38 cellular contexts compared by ENCODE assay signal in the genomic region with DNA sequence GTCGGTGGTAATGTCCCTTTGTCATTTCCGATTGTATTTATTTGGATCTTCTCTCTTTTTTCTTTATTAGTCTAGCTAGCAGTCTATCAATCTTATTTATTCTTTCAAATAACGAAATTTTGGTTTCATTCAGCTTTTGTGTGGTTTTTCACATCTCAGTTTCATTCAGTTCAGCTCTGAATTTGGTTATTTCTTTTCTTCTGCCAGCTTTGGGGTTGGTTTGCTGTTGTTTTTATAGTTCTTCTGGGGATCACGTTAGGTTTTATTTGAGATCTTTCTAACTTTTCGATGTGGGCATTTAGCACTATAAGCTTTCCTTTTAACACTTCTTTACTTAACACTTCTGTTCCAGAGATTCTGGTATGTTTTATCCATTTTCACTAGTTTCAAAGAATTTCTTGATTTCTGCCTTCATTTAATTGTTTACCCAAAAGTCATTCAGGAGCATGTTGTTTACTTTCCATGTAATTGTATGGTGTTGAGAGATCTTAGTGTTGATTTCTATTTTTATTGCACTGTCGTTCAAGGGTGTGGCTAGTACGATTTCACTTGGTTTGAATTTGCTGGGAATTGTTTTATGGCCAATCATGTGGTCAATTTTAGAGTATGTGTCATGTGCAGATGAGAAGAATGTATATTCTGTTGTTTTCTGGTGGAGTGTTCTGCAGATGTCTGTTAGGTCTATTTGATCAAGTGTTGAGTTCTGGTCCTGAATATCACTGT. TPM values are rescaled to one million over a fixed set of nuclear protein-coding genes. Genes with fewer than 3 reads are reported as not detected.
"Had no signal": no experiment of that assay in that cellular context is flagged by ENCODE, and none has a peak within 500 bp of the region (broad histone marks: within the 10 kb centered on the region; RNA-seq: fewer than 3 reads in every experiment).

No MANE protein-coding gene starts in this region.

- ATAC-seq: activated CD8-positive, alpha-beta memory T cell treated with anti-CD3 and anti-CD28 coated beads, Interleukin-2, amount 10 ng/mL, durations not matched to agents 7 days and 5 days; activated naive CD8-positive, alpha-beta T cell treated with anti-CD3 and anti-CD28 coated beads, Interleukin-2, amount 50 U/mL, for 24 hours; Right ventricle myocardium inferior; SK-N-SH treated with all-trans-retinoic acid at 6 μM for 48 hours had no signal

- H3K4me2 ChIP-seq: PC-9 had no signal

- H2AFZ ChIP-seq: PC-9 had no signal

- DNase-seq: activated B cell treated with CpG ODN at 0.5 μM for 24 hours; activated CD4-positive, alpha-beta memory T cell treated with anti-CD3 and anti-CD28 coated beads, Interleukin-2, amount 10 ng/mL, durations not matched to agents 7 days and 5 days; activated CD4-positive, alpha-beta T cell treated with anti-CD3 and anti-CD28 coated beads for 4 hours; activated CD4-positive, CD25-positive, alpha-beta regulatory T cell treated with anti-CD3 and anti-CD28 coated beads, Interleukin-2, amount 50 U/mL, for 72 hours; activated CD8-positive, alpha-beta memory T cell treated with anti-CD3 and anti-CD28 coated beads for 24 hours; activated CD8-positive, alpha-beta memory T cell treated with anti-CD3 and anti-CD28 coated beads, Interleukin-2, amount 10 ng/mL, durations not matched to agents 7 days and 5 days; activated CD8-positive, alpha-beta memory T cell treated with anti-CD3 and anti-CD28 coated beads, Interleukin-2, amount 50 U/mL, for 48 hours; activated effector memory CD4-positive, alpha-beta T cell treated with Interleukin-2 at 50 U/mL for 16 hours; activated naive CD4-positive, alpha-beta T cell treated with anti-CD3 and anti-CD28 coated beads, Interleukin-2, amount 10 ng/mL, durations not matched to agents 7 days and 5 days; activated naive CD8-positive, alpha-beta T cell treated with anti-CD3 and anti-CD28 coated beads, Interleukin-2, amount 50 U/mL, for 24 hours; activated T-cell treated with anti-CD3 and anti-CD28 coated beads, Interleukin-2, amount 50 U/mL, for 48 hours; anterior cingulate cortex; caudate nucleus; cerebellar nuclear complex; NCI-H1092; NCI-H146; NCI-H187; NCI-H2029 treated with DMSO at 0.1 percent for 48 hours; NCI-H2107; NCI-H2171; NCI-H510A; NCI-H526 treated with DMSO at 0.1 percent for 48 hours; NK-92 treated with Interleukin-12 subunit alpha and Interleukin-12 subunit beta, amount 100 ng/mL, for 24 hours; PC-9; SIG-M5; T-helper 1 cell; T-helper 9 cell had no signal

- FAIRE-seq: bronchial epithelial cell, RCC 7860 had no signal

- H3K27ac ChIP-seq: PC-9, RWPE1, VCaP had no signal

- H3K9me3 Mint-ChIP-seq: activated CD4-positive, alpha-beta memory T cell treated with anti-CD3 and anti-CD28 coated beads, Interleukin-2, amount 10 ng/mL, durations not matched to agents 7 days and 5 days; activated naive CD4-positive, alpha-beta T cell treated with anti-CD3 and anti-CD28 coated beads, Interleukin-2, amount 10 ng/mL, durations not matched to agents 7 days and 5 days; activated naive CD8-positive, alpha-beta T cell treated with anti-CD3 and anti-CD28 coated beads, Interleukin-2, amount 50 U/mL, for 24 hours had no signal

- H3K4me3 Mint-ChIP-seq: activated B cell treated with CpG ODN at 0.5 μM for 24 hours; activated CD4-positive, alpha-beta memory T cell treated with anti-CD3 and anti-CD28 coated beads, Interleukin-2, amount 10 ng/mL, durations not matched to agents 7 days and 5 days; activated CD8-positive, alpha-beta memory T cell treated with anti-CD3 and anti-CD28 coated beads, Interleukin-2, amount 10 ng/mL, durations not matched to agents 7 days and 5 days; activated naive CD4-positive, alpha-beta T cell treated with anti-CD3 and anti-CD28 coated beads, Interleukin-2, amount 10 ng/mL, durations not matched to agents 7 days and 5 days; activated naive CD8-positive, alpha-beta T cell; activated naive CD8-positive, alpha-beta T cell treated with anti-CD3 and anti-CD28 coated beads, Interleukin-2, amount 50 U/mL, for 24 hours; brain had no signal

- H3K4me1 Mint-ChIP-seq: activated B cell treated with CpG ODN at 0.5 μM for 24 hours; activated CD4-positive, alpha-beta memory T cell treated with anti-CD3 and anti-CD28 coated beads, Interleukin-2, amount 10 ng/mL, durations not matched to agents 7 days and 5 days; activated CD8-positive, alpha-beta memory T cell treated with anti-CD3 and anti-CD28 coated beads, Interleukin-2, amount 10 ng/mL, durations not matched to agents 7 days and 5 days; activated naive CD4-positive, alpha-beta T cell treated with anti-CD3 and anti-CD28 coated beads, Interleukin-2, amount 10 ng/mL, durations not matched to agents 7 days and 5 days; activated naive CD8-positive, alpha-beta T cell treated with anti-CD3 and anti-CD28 coated beads, Interleukin-2, amount 50 U/mL, for 24 hours; brain had no signal

- H3K27ac Mint-ChIP-seq: activated B cell treated with CpG ODN at 0.5 μM for 24 hours; activated CD4-positive, alpha-beta memory T cell treated with anti-CD3 and anti-CD28 coated beads, Interleukin-2, amount 10 ng/mL, durations not matched to agents 7 days and 5 days; activated CD8-positive, alpha-beta memory T cell treated with anti-CD3 and anti-CD28 coated beads, Interleukin-2, amount 10 ng/mL, durations not matched to agents 7 days and 5 days; activated naive CD4-positive, alpha-beta T cell treated with anti-CD3 and anti-CD28 coated beads, Interleukin-2, amount 10 ng/mL, durations not matched to agents 7 days and 5 days; activated naive CD8-positive, alpha-beta T cell; activated naive CD8-positive, alpha-beta T cell treated with anti-CD3 and anti-CD28 coated beads, Interleukin-2, amount 50 U/mL, for 24 hours; brain had no signal

- H3K4me3 ChIP-seq: PC-9 had no signal

- H3K36me3 Mint-ChIP-seq: activated CD8-positive, alpha-beta memory T cell treated with anti-CD3 and anti-CD28 coated beads, Interleukin-2, amount 10 ng/mL, durations not matched to agents 7 days and 5 days; activated naive CD4-positive, alpha-beta T cell treated with anti-CD3 and anti-CD28 coated beads, Interleukin-2, amount 10 ng/mL, durations not matched to agents 7 days and 5 days; brain had no signal

RNA-seq across cellular contexts. Expression of a gene that starts 7.7 kb away (rescaled TPM):
- total RNA-seq: activated B cell treated with CpG ODN at 0.5 μM for 24 hours; activated CD4-positive, alpha-beta memory T cell treated with anti-CD3 and anti-CD28 coated beads, Interleukin-2, amount 10 ng/mL, durations not matched to agents 7 days and 5 days; activated CD8-positive, alpha-beta memory T cell treated with anti-CD3 and anti-CD28 coated beads, Interleukin-2, amount 10 ng/mL, durations not matched to agents 7 days and 5 days; bronchial epithelial cell; MCF 10A; OCI-LY7; PC-9; Right ventricle myocardium inferior; SK-MEL-5 had no signal

RNA-seq across cellular contexts. Expression of a gene that starts 26.2 kb away (rescaled TPM):
- total RNA-seq: activated B cell treated with CpG ODN at 0.5 μM for 24 hours; activated CD4-positive, alpha-beta memory T cell treated with anti-CD3 and anti-CD28 coated beads, Interleukin-2, amount 10 ng/mL, durations not matched to agents 7 days and 5 days; activated CD8-positive, alpha-beta memory T cell treated with anti-CD3 and anti-CD28 coated beads, Interleukin-2, amount 10 ng/mL, durations not matched to agents 7 days and 5 days; bronchial epithelial cell; MCF 10A; OCI-LY7; PC-9; Right ventricle myocardium inferior; SK-MEL-5 had no signal

RNA-seq across cellular contexts. Expression of a gene that starts 59.7 kb away (rescaled TPM):
- total RNA-seq: activated B cell treated with CpG ODN at 0.5 μM for 24 hours; activated CD4-positive, alpha-beta memory T cell treated with anti-CD3 and anti-CD28 coated beads, Interleukin-2, amount 10 ng/mL, durations not matched to agents 7 days and 5 days; activated CD8-positive, alpha-beta memory T cell treated with anti-CD3 and anti-CD28 coated beads, Interleukin-2, amount 10 ng/mL, durations not matched to agents 7 days and 5 days; bronchial epithelial cell; MCF 10A; OCI-LY7; PC-9 had no signal
